29 cellular contexts compared by ENCODE assay signal in the genomic region with DNA sequence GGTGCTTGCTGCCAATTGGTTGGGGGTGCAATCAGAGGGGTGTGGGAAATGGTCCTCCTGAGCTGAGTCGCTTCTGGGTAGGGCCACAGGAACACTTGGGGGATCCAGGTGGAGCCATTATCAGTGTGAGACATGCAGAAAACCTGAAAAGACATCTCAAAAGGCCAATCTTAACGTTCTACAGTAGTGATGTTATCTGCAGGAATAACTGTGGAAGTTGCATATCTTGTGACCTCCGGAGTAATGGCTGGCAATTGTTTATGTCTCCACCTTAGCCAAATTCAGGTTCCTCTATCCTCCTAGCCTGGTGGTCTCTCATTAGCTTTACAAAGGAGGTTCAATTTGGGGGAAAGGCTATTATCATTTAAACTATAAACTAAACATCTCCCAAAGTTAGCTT.
"Had no signal": no experiment of that assay in that cellular context is flagged by ENCODE, and none has a peak within 500 bp of the region (broad histone marks: within the 10 kb centered on the region; RNA-seq: fewer than 3 reads in every experiment).

No MANE protein-coding gene starts in this region.

- H3K4me1 ChIP-seq: body of pancreas, breast epithelium had no signal

- H3K27me3 ChIP-seq: adrenal gland, body of pancreas, breast epithelium had no signal

- H3K27me3 Mint-ChIP-seq: activated CD8-positive, alpha-beta T cell treated with anti-CD3 and anti-CD28 coated beads for 36 hours; T-cell had no signal

- H3K4me3 ChIP-seq: adrenal gland, body of pancreas, breast epithelium, PC-9 had no signal

- H3K4me1 Mint-ChIP-seq: activated CD4-positive, alpha-beta T cell treated with anti-CD3 and anti-CD28 coated beads, Interleukin-2, amount 10 ng/mL, durations not matched to agents 24 days and 14 days; T-cell had no signal

- H3K27ac ChIP-seq: adrenal gland, body of pancreas, breast epithelium, PC-9, RWPE1, WERI-Rb-1 had no signal

- H3K27ac Mint-ChIP-seq: activated CD4-positive, alpha-beta T cell treated with anti-CD3 and anti-CD28 coated beads, Interleukin-2, amount 10 ng/mL, durations not matched to agents 24 days and 14 days; activated CD8-positive, alpha-beta T cell treated with anti-CD3 and anti-CD28 coated beads for 36 hours; activated naive CD4-positive, alpha-beta T cell treated with anti-CD3 and anti-CD28 coated beads for 36 hours; activated naive CD4-positive, alpha-beta T cell treated with anti-CD3 and anti-CD28 coated beads, Interleukin-2, amount 50 U/mL, for 72 hours; activated T-helper 2 cell treated with anti-CD3 and anti-CD28 coated beads, Interferon-gamma antibody, Interleukin-2, Interleukin-4, amounts not matched to agents 10 μg/mL and 5 μg/mL and 100 μg/mL, durations not matched to agents 14 hours and 24 hours and 36 hours; T-cell had no signal

- H3K4me2 ChIP-seq: PC-9 had no signal

- H2AFZ ChIP-seq: PC-9 had no signal

- DNase-seq: activated CD4-positive, alpha-beta T cell treated with anti-CD3 and anti-CD28 coated beads, Interleukin-2, amount 10 ng/mL, durations not matched to agents 24 days and 14 days; activated CD4-positive, alpha-beta T cell treated with anti-CD3 and anti-CD28 coated beads, Interleukin-2, amount 50 U/mL, for 4 hours; activated CD8-positive, alpha-beta T cell treated with anti-CD3 and anti-CD28 coated beads for 36 hours; activated gamma-delta T cell treated with Interleukin-2 at 50 U/mL for 16 hours; activated naive CD4-positive, alpha-beta T cell treated with anti-CD3 and anti-CD28 coated beads for 36 hours; activated T-cell treated with anti-CD3 and anti-CD28 coated beads, Interleukin-2, amount 50 U/mL, for 1 hour; adrenal gland; body of pancreas; NCI-H1105; NCI-H1436; NCI-H1694; NCI-H1930; NCI-H2081 treated with DMSO at 0.1 percent for 48 hours; NCI-H226; NCI-H526; NCI-H748 treated with DMSO at 0.1 percent for 48 hours; NK-92 treated with Interleukin-12 subunit alpha and Interleukin-12 subunit beta, amount 100 ng/mL, for 24 hours; PC-9; SIG-M5; T-cell; T-helper 2 cell; T-helper 9 cell; WERI-Rb-1 had no signal

- H3K36me3 ChIP-seq: adrenal gland, breast epithelium, WERI-Rb-1 had no signal

- FAIRE-seq: astrocyte, RCC 7860 had no signal

- H3K4me3 Mint-ChIP-seq: activated CD4-positive, alpha-beta T cell treated with anti-CD3 and anti-CD28 coated beads, Interleukin-2, amount 10 ng/mL, durations not matched to agents 24 days and 14 days; activated CD8-positive, alpha-beta T cell treated with anti-CD3 and anti-CD28 coated beads for 36 hours; activated naive CD4-positive, alpha-beta T cell treated with anti-CD3 and anti-CD28 coated beads for 36 hours; T-cell had no signal

- H3K9me3 Mint-ChIP-seq: activated CD4-positive, alpha-beta T cell treated with anti-CD3 and anti-CD28 coated beads, Interleukin-2, amount 10 ng/mL, durations not matched to agents 24 days and 14 days; activated CD8-positive, alpha-beta T cell treated with anti-CD3 and anti-CD28 coated beads for 36 hours; activated naive CD4-positive, alpha-beta T cell treated with anti-CD3 and anti-CD28 coated beads for 36 hours; activated naive CD4-positive, alpha-beta T cell treated with anti-CD3 and anti-CD28 coated beads, Interleukin-2, amount 50 U/mL, for 72 hours; activated T-helper 2 cell treated with anti-CD3 and anti-CD28 coated beads, Interferon-gamma antibody, Interleukin-2, Interleukin-4, amounts not matched to agents 10 μg/mL and 5 μg/mL and 100 μg/mL, durations not matched to agents 14 hours and 24 hours and 36 hours; T-cell had no signal

- H3K9me3 ChIP-seq: adrenal gland, body of pancreas, breast epithelium had no signal

- H3K36me3 Mint-ChIP-seq: activated naive CD4-positive, alpha-beta T cell treated with anti-CD3 and anti-CD28 coated beads, Interleukin-2, amount 50 U/mL, for 72 hours; T-cell had no signal
